Comparison of ENCODE assay signal across 29 cellular contexts in genomic region chr6:278494-278893, GRCh38.
"Had no signal": no experiment of that assay in that cellular context is flagged by ENCODE, and none has a peak within 500 bp of the region (broad histone marks: within the 10 kb centered on the region; RNA-seq: fewer than 3 reads in every experiment).

No MANE protein-coding gene starts in this region.

- H3K27me3 Mint-ChIP-seq: natural killer cell treated with Interleukin-12 subunit alpha and Interleukin-12 subunit beta and Interleukin-15 and Interleukin-18, amount 100 ng/mL, for 72 hours; stimulated activated naive B cell treated with anti-CD40 and anti-IgM and Interleukin-4, amounts not matched to agents 10 μg/mL and 1 μg/mL and 100 μg/mL, for 72 hours; stimulated activated naive CD8-positive, alpha-beta T cell treated with anti-CD3 and anti-CD28 coated beads, Interleukin-15, Interleukin-2, amounts not matched to agents 100 ng/mL and 50 ng/mL, for 24 hours had no signal

- H3K4me3 Mint-ChIP-seq: natural killer cell treated with Interleukin-12 subunit alpha and Interleukin-12 subunit beta and Interleukin-15 and Interleukin-18, amount 100 ng/mL, for 72 hours; nephron progenitor cell; neural crest cell; stimulated activated effector memory CD8-positive, alpha-beta T cell treated with anti-CD3 and anti-CD28 coated beads, Interleukin-12 subunit alpha, Interleukin-12 subunit beta, amount 100 ng/mL, for 72 hours; stimulated activated naive B cell treated with anti-CD40 and anti-IgM and Interleukin-4, amounts not matched to agents 10 μg/mL and 1 μg/mL and 100 μg/mL, for 72 hours; stimulated activated naive CD8-positive, alpha-beta T cell treated with anti-CD3 and anti-CD28 coated beads, Interleukin-15, Interleukin-2, amounts not matched to agents 100 ng/mL and 50 ng/mL, for 24 hours had no signal

- H3K4me1 ChIP-seq: parathyroid adenoma, psoas muscle, right lobe of liver, sigmoid colon, stomach, thyroid gland, upper lobe of left lung, vagina had no signal

- H3K27me3 ChIP-seq: ovary, right lobe of liver, sigmoid colon, tibial nerve, upper lobe of left lung, vagina had no signal

- H2AFZ ChIP-seq: parathyroid adenoma had no signal

- H3K27ac ChIP-seq: neutrophil, ovary, parathyroid adenoma, psoas muscle, right lobe of liver, sigmoid colon, stomach, thoracic aorta, thyroid gland, tibial nerve, upper lobe of left lung, vagina had no signal

- H3K79me2 ChIP-seq: parathyroid adenoma had no signal

- H3K4me1 Mint-ChIP-seq: nephron progenitor cell; neural crest cell; stimulated activated effector memory CD8-positive, alpha-beta T cell treated with anti-CD3 and anti-CD28 coated beads, Interleukin-12 subunit alpha, Interleukin-12 subunit beta, amount 100 ng/mL, for 72 hours had no signal

- DNase-seq: nephron progenitor cell; nucleus accumbens; ovary; posterior cingulate gyrus; psoas muscle; right cardiac atrium; right lobe of liver; sigmoid colon; small intestine; stimulated activated CD4-positive, alpha-beta T cell treated with anti-CD3 and anti-CD28 coated beads, Interleukin-15, amount 100 ng/mL, for 24 hours; stimulated activated CD4-positive, alpha-beta T cell treated with anti-CD3 and anti-CD28 coated beads, Interleukin-2, amount 100 ng/mL, for 24 hours; stimulated activated CD4-positive, alpha-beta T cell treated with anti-CD3 and anti-CD28 coated beads, Interleukin-2, amount 100 ng/mL, for 48 hours; stimulated activated CD4-positive, alpha-beta T cell treated with anti-CD3 and anti-CD28 coated beads, Interleukin-4, amount 100 ng/mL, for 24 hours; stimulated activated naive B cell treated with anti-CD40 and anti-IgM and Interleukin-4, amounts not matched to agents 10 μg/mL and 1 μg/mL and 100 μg/mL, for 72 hours; stimulated activated naive CD4-positive, alpha-beta T cell treated with Interleukin-2 at 50 U/mL for 16 hours; stomach; thyroid gland; trophoblast cell; upper lobe of left lung had no signal

- H3K9me3 ChIP-seq: neutrophil, ovary, psoas muscle, right lobe of liver, sigmoid colon, stomach, thoracic aorta, thyroid gland, tibial nerve, upper lobe of left lung, vagina had no signal

- H3K4me3 ChIP-seq: ovary, psoas muscle, right lobe of liver, sigmoid colon, stomach, thoracic aorta, thyroid gland, tibial nerve, upper lobe of left lung, vagina had no signal

- H3K36me3 ChIP-seq: neutrophil, ovary, right lobe of liver, sigmoid colon, stomach, thoracic aorta, thyroid gland, tibial nerve, upper lobe of left lung, vagina had no signal

- H3K36me3 Mint-ChIP-seq: natural killer cell treated with Interleukin-12 subunit alpha and Interleukin-12 subunit beta and Interleukin-15 and Interleukin-18, amount 100 ng/mL, for 72 hours; stimulated activated effector memory CD8-positive, alpha-beta T cell treated with anti-CD3 and anti-CD28 coated beads, Interleukin-12 subunit alpha, Interleukin-12 subunit beta, amount 100 ng/mL, for 72 hours had no signal

- H3K9me3 Mint-ChIP-seq: natural killer cell treated with Interleukin-12 subunit alpha and Interleukin-12 subunit beta and Interleukin-15 and Interleukin-18, amount 100 ng/mL, for 72 hours; stimulated activated effector memory CD8-positive, alpha-beta T cell treated with anti-CD3 and anti-CD28 coated beads, Interleukin-12 subunit alpha, Interleukin-12 subunit beta, amount 100 ng/mL, for 72 hours; stimulated activated naive CD8-positive, alpha-beta T cell treated with anti-CD3 and anti-CD28 coated beads, Interleukin-15, Interleukin-2, amounts not matched to agents 100 ng/mL and 50 ng/mL, for 24 hours had no signal

- H3K27ac Mint-ChIP-seq: natural killer cell treated with Interleukin-12 subunit alpha and Interleukin-12 subunit beta and Interleukin-15 and Interleukin-18, amount 100 ng/mL, for 72 hours; nephron progenitor cell; progenitor cell of endocrine pancreas; stimulated activated effector memory CD8-positive, alpha-beta T cell treated with anti-CD3 and anti-CD28 coated beads, Interleukin-12 subunit alpha, Interleukin-12 subunit beta, amount 100 ng/mL, for 72 hours; stimulated activated naive CD8-positive, alpha-beta T cell treated with anti-CD3 and anti-CD28 coated beads, Interleukin-15, Interleukin-2, amounts not matched to agents 100 ng/mL and 50 ng/mL, for 24 hours had no signal

- ATAC-seq: natural killer cell treated with Interleukin-12 subunit alpha and Interleukin-12 subunit beta and Interleukin-15 and Interleukin-18, amount 100 ng/mL, for 72 hours; psoas muscle; right cardiac atrium; right lobe of liver; stimulated activated effector memory CD8-positive, alpha-beta T cell treated with anti-CD3 and anti-CD28 coated beads, Interleukin-12 subunit alpha, Interleukin-12 subunit beta, amount 100 ng/mL, for 72 hours; stimulated activated naive B cell treated with anti-CD40 and anti-IgM and Interleukin-4, amounts not matched to agents 10 μg/mL and 1 μg/mL and 100 μg/mL, for 72 hours had no signal
